In genomic region chr11:131165036-131165435, GRCh38 we compare ENCODE assay signal across 32 cellular contexts.
"Had no signal": no experiment of that assay in that cellular context is flagged by ENCODE, and none has a peak within 500 bp of the region (broad histone marks: within the 10 kb centered on the region; RNA-seq: fewer than 3 reads in every experiment).

No MANE protein-coding gene starts in this region.

- H3K4me3 ChIP-seq: adrenal gland, body of pancreas, breast epithelium had no signal

- H3K27me3 ChIP-seq: adrenal gland, body of pancreas, brain microvascular endothelial cell had no signal

- ATAC-seq: activated CD8-positive, alpha-beta T cell treated with anti-CD3 and anti-CD28 coated beads for 36 hours; activated naive CD4-positive, alpha-beta T cell treated with anti-CD3 and anti-CD28 coated beads, Interleukin-2, amount 50 U/mL, for 72 hours; activated T-cell treated with anti-CD3 and anti-CD28 coated beads, Interleukin-2, amount 50 U/mL, for 4 hours; activated T-cell treated with anti-CD3 and anti-CD28 coated beads, Interleukin-2, amount 50 U/mL, for 72 hours; activated T-helper 17 cell treated with anti-CD3 and anti-CD28 coated beads, Interleukin-2, amount 50 U/mL, for 72 hours; body of pancreas had no signal

- H3K9me3 ChIP-seq: adrenal gland, body of pancreas, breast epithelium had no signal

- H3K4me1 ChIP-seq: adrenal gland, body of pancreas, breast epithelium had no signal

- H3K27ac ChIP-seq: adrenal gland, body of pancreas, brain microvascular endothelial cell, breast epithelium, VCaP had no signal

- H3K36me3 ChIP-seq: adrenal gland, brain microvascular endothelial cell, breast epithelium had no signal

- DNase-seq: activated B cell treated with CpG ODN at 0.5 μM for 24 hours; activated CD4-positive, alpha-beta memory T cell treated with anti-CD3 and anti-CD28 coated beads for 36 hours; activated CD4-positive, alpha-beta T cell treated with anti-CD3 and anti-CD28 coated beads for 4 hours; activated CD4-positive, alpha-beta T cell treated with anti-CD3 and anti-CD28 coated beads, Interleukin-2, amount 10 ng/mL, durations not matched to agents 24 days and 14 days; activated CD4-positive, alpha-beta T cell treated with anti-CD3 and anti-CD28 coated beads, Interleukin-2, amount 50 U/mL, for 1 hour; activated CD4-positive, alpha-beta T cell treated with anti-CD3 and anti-CD28 coated beads, Interleukin-2, amount 50 U/mL, for 4 hours; activated CD4-positive, CD25-positive, alpha-beta regulatory T cell treated with anti-CD3 and anti-CD28 coated beads, Interleukin-2, amount 50 U/mL, for 72 hours; activated CD8-positive, alpha-beta memory T cell treated with anti-CD3 and anti-CD28 coated beads, Interleukin-2, amount 50 U/mL, for 4 hours; activated CD8-positive, alpha-beta T cell treated with anti-CD3 and anti-CD28 coated beads for 36 hours; activated effector memory CD4-positive, alpha-beta T cell treated with anti-CD3 and anti-CD28 coated beads, Interleukin-2, amount 50 U/mL, for 16 hours; activated gamma-delta T cell treated with Interleukin-2 at 50 U/mL for 16 hours; activated naive CD4-positive, alpha-beta T cell; activated naive CD4-positive, alpha-beta T cell treated with anti-CD3 and anti-CD28 coated beads for 36 hours; activated naive CD4-positive, alpha-beta T cell treated with anti-CD3 and anti-CD28 coated beads, Interleukin-2, amount 50 U/mL, for 16 hours; activated naive CD8-positive, alpha-beta T cell treated with anti-CD3 and anti-CD28 coated beads for 36 hours; activated T-cell treated with anti-CD3 and anti-CD28 coated beads for 4 hours; activated T-cell treated with anti-CD3 and anti-CD28 coated beads, Interleukin-2, amount 50 U/mL, for 1 hour; activated T-cell treated with anti-CD3 and anti-CD28 coated beads, Interleukin-2, amount 50 U/mL, for 4 hours; activated T-cell treated with anti-CD3 and anti-CD28 coated beads, Interleukin-2, amount 50 U/mL, for 72 hours; adrenal gland; amniotic stem cell; aorta; body of pancreas; brain microvascular endothelial cell; central memory CD4-positive, alpha-beta T cell; T-helper 1 cell; T-helper 2 cell; T-helper 9 cell had no signal
